Comparison of ENCODE assay signal across 9 cellular contexts in the genomic region with DNA sequence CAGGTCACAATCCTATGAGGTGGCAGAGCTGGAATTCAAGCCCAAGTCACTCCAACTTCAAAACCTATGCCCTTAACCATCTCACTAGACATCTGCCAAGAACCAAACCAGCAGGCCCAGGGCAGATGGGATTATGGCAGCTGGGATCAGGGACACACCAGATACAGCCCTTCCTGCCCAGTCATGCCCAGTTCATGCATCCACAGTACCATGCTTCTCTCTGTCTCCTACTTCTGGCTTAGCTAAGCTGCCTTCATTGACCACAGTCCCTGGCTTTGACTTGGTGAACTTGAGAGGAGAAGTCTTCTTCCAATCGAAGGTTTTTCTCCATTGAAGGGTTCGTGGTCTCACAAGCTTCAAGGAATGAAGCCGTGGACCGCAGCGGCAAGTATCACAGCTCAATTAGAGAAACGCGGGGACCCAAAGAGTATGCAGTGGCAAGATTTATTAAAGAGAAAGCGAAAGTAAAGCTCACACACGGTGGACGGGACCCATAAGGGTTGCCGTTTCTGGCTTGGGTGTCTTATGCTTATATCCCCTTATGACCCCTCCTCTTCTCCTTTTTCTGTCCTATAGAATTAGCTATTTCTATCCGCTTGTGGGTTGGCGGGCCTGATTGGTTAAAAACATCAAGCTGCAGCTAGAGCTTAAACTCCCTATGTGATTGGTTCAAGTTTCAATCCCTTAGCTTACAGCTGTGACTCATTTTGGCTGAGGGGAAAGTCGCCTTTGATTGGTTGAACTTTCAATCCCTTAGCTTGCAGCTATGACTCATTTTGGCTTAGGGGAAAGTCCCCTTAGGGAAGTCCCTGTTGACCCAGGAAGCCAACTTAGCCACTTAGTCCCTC.
A peak's percentile ranks its signal among the peaks of the same experiment; 100 is the strongest.
DNase-seq lines count a peak whose midpoint lies in the region; ATAC-seq and TF ChIP-seq lines count a peak whose summit lies in the region.
"Had no signal": no experiment of that assay in that cellular context is flagged by ENCODE, and none has a peak within 500 bp of the region (broad histone marks: within the 10 kb centered on the region; RNA-seq: fewer than 3 reads in every experiment).

No MANE protein-coding gene starts in this region.

- peaks cover 5% of the 10 kb centered on the region for H3K4me1 Mint-ChIP-seq in T-helper 2 cell treated with Interferon-gamma antibody and Interleukin-4, amounts not matched to agents 5 μg/mL and 100 μg/mL, for 36 hours (ENCODE audit: low read depth)

- ATAC-seq in GM21447 (IDR thresholded peaks at IDR 0.05; ENCODE audit: unreplicated experiment): peak; percentile 92
- ATAC-seq in HG03575 (IDR thresholded peaks at IDR 0.05; ENCODE audit: extremely low read depth, insufficient number of reproducible peaks, low FRiP score, unreplicated experiment): peak; percentile 55
- ATAC-seq in left colon: no peak

- no peaks in the 10 kb centered on the region for H3K27me3 ChIP-seq in GM06990 (replicated peaks; ENCODE audit: control insufficient read depth, insufficient read depth, low read length)

- H3K36me3 Mint-ChIP-seq in T-helper 2 cell treated with Interferon-gamma antibody and Interleukin-4, amounts not matched to agents 5 μg/mL and 100 μg/mL, for 36 hours (ENCODE audit: low read depth): no peaks in the 10 kb centered on the region

- TF ChIP-seq CTCF in GM06990 (IDR thresholded peaks at IDR 0.05; ENCODE audit: insufficient read depth, low read length, poor library complexity, severe bottlenecking): no peak

- DNase-seq in GM06990 (ENCODE audit: extremely low read depth, insufficient read length): peak; percentile 9
- peak; percentile 49 for DNase-seq in T-helper 2 cell treated with Interferon-gamma antibody and Interleukin-4, amounts not matched to agents 5 μg/mL and 100 μg/mL, for 36 hours (ENCODE audit: low spot score)
- DNase-seq in kidney glomerular epithelial cell (lab: John Stamatoyannopoulos, UW): peak; percentile 33
- DNase-seq in GM03348 (ENCODE audit: low spot score): no peak
- DNase-seq in left colon: no peak
- no peak for DNase-seq in cortex of kidney (lab: John Stamatoyannopoulos, UW)

- peak overlapping the region; percentile 3 for H3K27ac Mint-ChIP-seq in T-helper 2 cell treated with Interferon-gamma antibody and Interleukin-4, amounts not matched to agents 5 μg/mL and 100 μg/mL, for 36 hours

- H3K4me3 Mint-ChIP-seq in T-helper 2 cell treated with Interferon-gamma antibody and Interleukin-4, amounts not matched to agents 5 μg/mL and 100 μg/mL, for 36 hours: no peak overlapping the region

- H3K36me3 ChIP-seq in GM06990 (ENCODE audit: control insufficient read depth, insufficient read depth, low read length): no peaks in the 10 kb centered on the region
- H3K36me3 ChIP-seq: thoracic aorta had no signal

- H3K27me3 Mint-ChIP-seq in T-helper 2 cell treated with Interferon-gamma antibody and Interleukin-4, amounts not matched to agents 5 μg/mL and 100 μg/mL, for 36 hours (ENCODE audit: low read depth): peaks cover 18% of the 10 kb centered on the region

- H3K9me3 Mint-ChIP-seq in T-helper 2 cell treated with Interferon-gamma antibody and Interleukin-4, amounts not matched to agents 5 μg/mL and 100 μg/mL, for 36 hours: peaks cover 4% of the 10 kb centered on the region

- intact Hi-C loops in left colon (cut with DNase I, micrococcal nuclease): no loop called here

- no peak overlapping the region for H3K4me3 ChIP-seq in GM06990 (replicated peaks; ENCODE audit: low read depth, low read length)
- H3K4me3 ChIP-seq: thoracic aorta had no signal

Comparison
In these comparisons a context has a peak if more than half of its experiments do, and no peak if none do; other contexts are left out.
1. DNase-seq: peak in GM06990 (single experiment), T-helper 2 cell treated with Interferon-gamma antibody and Interleukin-4, amounts not matched to agents 5 μg/mL and 100 μg/mL, for 36 hours (single experiment) and kidney glomerular epithelial cell (single experiment); none in GM03348 (single experiment), left colon (0 of 2) and cortex of kidney (single experiment).